18 cellular contexts compared by ENCODE assay signal in the genomic region with DNA sequence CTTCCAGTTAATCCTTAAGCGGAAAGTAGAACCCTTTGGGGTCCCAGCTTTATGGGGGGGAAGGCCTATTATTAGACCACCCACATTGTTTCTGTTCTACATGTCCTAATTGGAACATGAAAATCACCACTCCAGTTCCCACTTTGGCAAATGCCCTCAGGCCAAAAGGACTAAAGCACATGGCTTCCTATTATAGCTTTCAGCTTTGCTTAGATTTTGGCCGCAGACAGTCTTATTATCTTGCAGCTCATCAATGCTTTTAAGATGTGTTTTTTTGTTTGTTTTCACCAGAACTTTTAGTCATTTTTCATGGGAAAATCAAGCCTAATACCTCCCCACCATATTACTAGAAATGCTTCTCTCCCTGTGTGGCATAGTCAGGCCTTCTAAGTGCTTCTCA.
DNase-seq lines count a peak whose midpoint lies in the region; TF ChIP-seq lines count a peak whose summit lies in the region.
"Had no signal": no experiment of that assay in that cellular context is flagged by ENCODE, and none has a peak within 500 bp of the region (broad histone marks: within the 10 kb centered on the region; RNA-seq: fewer than 3 reads in every experiment).

No MANE protein-coding gene starts in this region.

- H2AFZ ChIP-seq in SK-N-SH (ENCODE audit: low read depth) (no peak overlapping the region), hepatocyte (no peak overlapping the region)
- H2AFZ ChIP-seq: GM23248 had no signal

- H3K27ac ChIP-seq in SK-N-SH (ENCODE audit: low read depth in 2 of 2, low read length in 1 of 2) = peak overlapping the region in 1 of 2 experiments; percentile 94; a peak in 2 of 4 replicates
- H3K27ac ChIP-seq in hepatocyte = peak overlapping the region; percentile 9
- H3K27ac ChIP-seq: A549; BLaER1 treated with 17β-estradiol and CSF1 and Interleukin-3, amounts not matched to agents 10 nM and 100 nM; GM23248 had no signal

- 29% methylated on average over 2 of the region's 2 CpGs for WGBS in SK-N-SH (ENCODE audit: low lambda C conversion rate)
- 66% methylated on average over 2 of the region's 2 CpGs for WGBS in hepatocyte (ENCODE audit: low lambda C conversion rate, missing lambda C conversion rate)

- no peak for TF ChIP-seq RAD21 in SK-N-SH (IDR thresholded peaks at IDR 0.05; ENCODE audit: low read length)

- H3K4me2 ChIP-seq in SK-N-SH (no peak overlapping the region), hepatocyte (no peak overlapping the region)
- H3K4me2 ChIP-seq: A549; BLaER1 treated with 17β-estradiol and CSF1 and Interleukin-3, amounts not matched to agents 10 nM and 100 nM had no signal

- TF ChIP-seq CTCF in SK-N-SH (IDR thresholded peaks at IDR 0.05) = no peak
- TF ChIP-seq CTCF in hepatocyte (IDR thresholded peaks at IDR 0.05; ENCODE audit: poor library complexity) = no peak

- H3K4me1 ChIP-seq in SK-N-SH (ENCODE audit: control insufficient read depth in 1 of 2, insufficient read depth in 2 of 2, low read depth in 1 of 2, low read length in 1 of 2) = peaks cover 0 to 9% of the 10 kb centered on the region in 2 experiments; a peak in 2 of 4 replicates
- H3K4me1 ChIP-seq in hepatocyte (ENCODE audit: insufficient read depth) = no peaks in the 10 kb centered on the region
- H3K4me1 ChIP-seq: A549; BLaER1 treated with 17β-estradiol and CSF1 and Interleukin-3, amounts not matched to agents 10 nM and 100 nM; Caco-2 had no signal

- H3K9me2 ChIP-seq in SK-N-SH = no peaks in the 10 kb centered on the region
- H3K9me2 ChIP-seq in hepatocyte (replicated peaks; ENCODE audit: insufficient read depth) = no peaks in the 10 kb centered on the region

- H3K9me3 ChIP-seq in SK-N-SH (no peaks in the 10 kb centered on the region), hepatocyte (ENCODE audit: low read depth) (no peaks in the 10 kb centered on the region)
- H3K9me3 ChIP-seq: A549, Caco-2 had no signal

- no peaks in the 10 kb centered on the region for H3F3A ChIP-seq in SK-N-SH (replicated peaks; ENCODE audit: insufficient read depth)

- POLR2A ChIA-PET in SK-N-SH (lab: Yijun Ruan, JAX) = no interaction called here

- no peak overlapping the region for H3K9ac ChIP-seq in SK-N-SH
- H3K9ac ChIP-seq: BLaER1 treated with 17β-estradiol and CSF1 and Interleukin-3, amounts not matched to agents 10 nM and 100 nM; GM23248 had no signal

- peak in 1 of 2 experiments; percentile 42; a peak in 2 of 4 replicates for TF ChIP-seq EP300 in SK-N-SH (IDR thresholded peaks at IDR 0.05; ENCODE audit: borderline replicate concordance in 1 of 2, low read depth in 1 of 2, low read length in 1 of 2)

- H3K4me3 ChIP-seq in SK-N-SH (ENCODE audit: low read depth in 2 of 2, low read length in 1 of 2) = no peak overlapping the region
- no peak overlapping the region for H3K4me3 ChIP-seq in hepatocyte
- H3K4me3 ChIP-seq: A549; BLaER1 treated with 17β-estradiol and CSF1 and Interleukin-3, amounts not matched to agents 10 nM and 100 nM; GM23248 had no signal

- CTCF ChIA-PET in SK-N-SH (lab: Yijun Ruan, JAX) = interaction anchor here (0.8 to 2.0 kb wide), 5 partner anchors 8 to 622 kb away, joined by 3 to 6 read pairs (median 4); no protein-coding TSS in a partner anchor

- H3K27me3 ChIP-seq in SK-N-SH (ENCODE audit: insufficient read depth) (no peaks in the 10 kb centered on the region), hepatocyte (no peaks in the 10 kb centered on the region)
- H3K27me3 ChIP-seq: BLaER1 treated with 17β-estradiol and CSF1 and Interleukin-3, amounts not matched to agents 10 nM and 100 nM had no signal

- DNase-seq in NCI-H69 (lab: John Stamatoyannopoulos, UW) (peak; percentile 8), SK-N-SH (peak; percentile 9), hepatocyte (ENCODE audit: low spot score) (no peak), AML-193 (lab: John Stamatoyannopoulos, UW) (no peak), SKM-1 treated with dmso at 0.1 percent for 144 hours (lab: John Stamatoyannopoulos, UW; ENCODE audit: unreplicated experiment) (no peak), NOMO-1 treated with DMSO at 0.1 percent for 48 hours (lab: John Stamatoyannopoulos, UW; ENCODE audit: unreplicated experiment) (no peak), AG08396 (ENCODE audit: low spot score) (no peak)
- DNase-seq: 8988T; ACHN; Caco-2; CD4-positive, alpha-beta memory T cell; DMS153; DND-41; GM23248; H7; HCEC 1CT had no signal

- H3K36me3 ChIP-seq in SK-N-SH (replicated peaks in 1 of 2; ENCODE audit: control insufficient read depth in 1 of 2, insufficient read depth in 2 of 2, low read length in 1 of 2) = no peaks in the 10 kb centered on the region
- no peaks in the 10 kb centered on the region for H3K36me3 ChIP-seq in hepatocyte (replicated peaks; ENCODE audit: insufficient read depth, low read depth)
- H3K36me3 ChIP-seq: BLaER1 treated with 17β-estradiol and CSF1 and Interleukin-3, amounts not matched to agents 10 nM and 100 nM had no signal

- H4K20me1 ChIP-seq in SK-N-SH (ENCODE audit: insufficient read depth) (no peaks in the 10 kb centered on the region), hepatocyte (ENCODE audit: insufficient read depth, poor library complexity, severe bottlenecking) (no peaks in the 10 kb centered on the region)
- H4K20me1 ChIP-seq: BLaER1 treated with 17β-estradiol and CSF1 and Interleukin-3, amounts not matched to agents 10 nM and 100 nM had no signal

- H3K79me2 ChIP-seq in SK-N-SH (ENCODE audit: insufficient read depth) (no peaks in the 10 kb centered on the region), hepatocyte (no peaks in the 10 kb centered on the region)

TF ChIP-seq in SK-N-SH, 30 proteins besides CTCF, POLR2A, EP300 and RAD21:
- TF ChIP-seq FOXJ3 (CRISPR knock-in tag; IDR thresholded peaks at IDR 0.05) = no peak
- TF ChIP-seq GATA2 (CRISPR knock-in tag; IDR thresholded peaks at IDR 0.05) = peak; percentile 78

Comparison
In these comparisons a context has a peak if more than half of its experiments do, and no peak if none do; other contexts are left out.
1. DNase-seq: peak in NCI-H69 (single experiment) and SK-N-SH (single experiment); none in hepatocyte (single experiment), AML-193 (0 of 2), SKM-1 treated with dmso at 0.1 percent for 144 hours (single experiment), NOMO-1 treated with DMSO at 0.1 percent for 48 hours (single experiment) and AG08396 (single experiment).